In genomic region chr1:93033029-93033428, GRCh38 we compare ENCODE assay signal across 17 cellular contexts. TPM values are rescaled to one million over a fixed set of nuclear protein-coding genes. Genes with fewer than 3 reads are reported as not detected.
DNase-seq lines count a peak whose midpoint lies in the region; ATAC-seq, FAIRE-seq and TF ChIP-seq lines count a peak whose summit lies in the region.
"Had no signal": no experiment of that assay in that cellular context is flagged by ENCODE, and none has a peak within 500 bp of the region (broad histone marks: within the 10 kb centered on the region; RNA-seq: fewer than 3 reads in every experiment).

No MANE protein-coding gene starts in this region.

- DNase-seq in GM18507 (ENCODE audit: extremely low spot score, insufficient read length, low read depth): no peak
- DNase-seq in OCI-LY7 (ENCODE audit: low spot score): peak; percentile 94
- no peak for DNase-seq in neural progenitor cell (ENCODE audit: low spot score)
- no peak for DNase-seq in NCI-H1436 treated with DMSO at 0.1 percent for 48 hours (lab: John Stamatoyannopoulos, UW)
- no peak for DNase-seq in breast epithelium (ENCODE audit: low spot score in 2 of 2)
- no peak for DNase-seq in SW480 (ENCODE audit: low spot score)
- DNase-seq: activated CD4-positive, alpha-beta T cell treated with anti-CD3 and anti-CD28 coated beads for 48 hours; body of pancreas; effector memory CD4-positive, alpha-beta T cell; left lung; NCI-H1417 treated with DMSO at 0.1 percent for 48 hours; SK-N-SH; small intestine had no signal

- H3K27me3 ChIP-seq in neural progenitor cell (no peaks in the 10 kb centered on the region), breast epithelium (no peaks in the 10 kb centered on the region)
- H3K27me3 ChIP-seq: body of pancreas, left lung had no signal

- no peaks in the 10 kb centered on the region for H3K36me3 ChIP-seq in OCI-LY7 (ENCODE audit: insufficient read depth, low read length)
- H3K36me3 ChIP-seq in neural progenitor cell: no peaks in the 10 kb centered on the region
- H3K36me3 ChIP-seq in breast epithelium: no peaks in the 10 kb centered on the region
- H3K36me3 ChIP-seq: left lung, neutrophil, thoracic aorta had no signal

- H3K4me1 Mint-ChIP-seq in neural progenitor cell: no peaks in the 10 kb centered on the region

- no peaks in the 10 kb centered on the region for H3K36me3 Mint-ChIP-seq in neural progenitor cell

- no peak for TF ChIP-seq POLR2A in breast epithelium (IDR thresholded peaks at IDR 0.05)

- H3K4me3 Mint-ChIP-seq in neural progenitor cell: no peak overlapping the region
- H3K4me3 Mint-ChIP-seq: activated T-helper 17 cell treated with anti-CD3 and anti-CD28 coated beads, Interleukin-2, amount 50 U/mL, for 72 hours had no signal

- H4K20me1 ChIP-seq in OCI-LY7 (ENCODE audit: insufficient read depth, low read length) (no peaks in the 10 kb centered on the region), neural progenitor cell (ENCODE audit: low read depth) (no peaks in the 10 kb centered on the region)

- POLR2A ChIA-PET in OCI-LY7 (lab: Charles Lee): interaction anchor here (0.6 to 8.8 kb wide), 5 partner anchors 10 to 71 kb away, joined by 3 to 61 read pairs (median 5); no protein-coding TSS in a partner anchor

- no peaks in the 10 kb centered on the region for H3K9me2 ChIP-seq in OCI-LY7 (ENCODE audit: insufficient read depth, low read length)
- H3K9me2 ChIP-seq: SK-N-SH had no signal

- no peak overlapping the region for H3K9ac ChIP-seq in neural progenitor cell
- H3K9ac ChIP-seq: SK-N-SH had no signal

- H3K4me2 ChIP-seq in OCI-LY7 (ENCODE audit: low read length) (peak overlapping the region; percentile 93), neural progenitor cell (no peak overlapping the region)
- H3K4me2 ChIP-seq: SK-N-SH had no signal

- H3F3A ChIP-seq in neural progenitor cell (ENCODE audit: low read depth): no peaks in the 10 kb centered on the region

- CTCF ChIA-PET in OCI-LY7 (lab: Charles Lee; ENCODE audit: unreplicated experiment): interaction anchor here (1.1 to 2.9 kb wide), 2 partner anchors 29 to 46 kb away, joined by 3 to 10 read pairs; no protein-coding TSS in a partner anchor

- H3K9me3 Mint-ChIP-seq in neural progenitor cell: no peaks in the 10 kb centered on the region
- H3K9me3 Mint-ChIP-seq: activated T-helper 17 cell treated with anti-CD3 and anti-CD28 coated beads, Interleukin-2, amount 50 U/mL, for 72 hours had no signal

- BruUV-seq in OCI-LY7 (replicated peaks; lab: Mats Ljungman, UMichigan): no TSS peak

- H3K4me3 ChIP-seq in OCI-LY7 (ENCODE audit: low read depth, low read length, poor library complexity, severe bottlenecking): peak overlapping the region; percentile 59
- no peak overlapping the region for H3K4me3 ChIP-seq in neural progenitor cell
- no peak overlapping the region for H3K4me3 ChIP-seq in breast epithelium
- H3K4me3 ChIP-seq: body of pancreas, left lung, thoracic aorta had no signal

- ATAC-seq in HG03442 (IDR thresholded peaks at IDR 0.05; ENCODE audit: unreplicated experiment): peak; percentile 70
- ATAC-seq: body of pancreas had no signal

- peak overlapping the region; percentile 97 for H3K27ac ChIP-seq in OCI-LY7 (ENCODE audit: low read depth, low read length, poor library complexity, severe bottlenecking)
- H3K27ac ChIP-seq in neural progenitor cell: no peak overlapping the region
- no peak overlapping the region for H3K27ac ChIP-seq in breast epithelium
- H3K27ac ChIP-seq: body of pancreas, left lung, neutrophil, thoracic aorta had no signal

- H3K9me3 ChIP-seq in OCI-LY7 (ENCODE audit: low read length) (no peaks in the 10 kb centered on the region), neural progenitor cell (ENCODE audit: low read depth) (no peaks in the 10 kb centered on the region), breast epithelium (no peaks in the 10 kb centered on the region)
- H3K9me3 ChIP-seq: body of pancreas, left lung, neutrophil, SK-N-SH, thoracic aorta had no signal

- peaks cover 5% of the 10 kb centered on the region for H3K27me3 Mint-ChIP-seq in neural progenitor cell (ENCODE audit: insufficient read depth, low read depth)
- H3K27me3 Mint-ChIP-seq: activated T-helper 17 cell treated with anti-CD3 and anti-CD28 coated beads, Interleukin-2, amount 50 U/mL, for 72 hours had no signal

- H3K4me1 ChIP-seq in OCI-LY7 (ENCODE audit: insufficient read depth, low read length, poor library complexity, severe bottlenecking): peaks cover 94% of the 10 kb centered on the region
- H3K4me1 ChIP-seq in neural progenitor cell: no peaks in the 10 kb centered on the region
- no peaks in the 10 kb centered on the region for H3K4me1 ChIP-seq in breast epithelium
- H3K4me1 ChIP-seq: body of pancreas had no signal

- intact Hi-C loops in OCI-LY7 (cut with micrococcal nuclease; ENCODE audit: unreplicated experiment): loop anchor here (1.0 kb wide), 1 partner anchor 8 kb away; no protein-coding TSS in a partner anchor
- intact Hi-C loops in breast epithelium (cut with DNase I; ENCODE audit: low total_unique reads): no loop called here

- H2AFZ ChIP-seq in OCI-LY7 (ENCODE audit: low read length) (peak overlapping the region; percentile 63; the same call in 1 of the 2 replicates), neural progenitor cell (replicated peaks) (peak overlapping the region; percentile 26)

- H3K79me2 ChIP-seq in OCI-LY7 (ENCODE audit: insufficient read depth, low read depth, low read length) (no peaks in the 10 kb centered on the region), neural progenitor cell (ENCODE audit: low read depth) (no peaks in the 10 kb centered on the region)

- FAIRE-seq in GM18507 (lab: Jason Lieb, UNC): peak; percentile 80
- FAIRE-seq: small intestine had no signal

- no peak overlapping the region for H3K27ac Mint-ChIP-seq in neural progenitor cell
- H3K27ac Mint-ChIP-seq: activated T-helper 17 cell treated with anti-CD3 and anti-CD28 coated beads, Interleukin-2, amount 50 U/mL, for 72 hours had no signal

- TF ChIP-seq CTCF in OCI-LY7 (conservative IDR thresholded peaks at IDR 0.05; ENCODE audit: low read length): no peak
- no peak for TF ChIP-seq CTCF in neural progenitor cell (IDR thresholded peaks at IDR 0.05)
- TF ChIP-seq CTCF in breast epithelium (IDR thresholded peaks at IDR 0.05): no peak

RNA-seq across cellular contexts. Expression of gene MTF2, which starts 46.1 kb away (rescaled TPM):
- 48.1 and 51.7 TPM in 2 replicates for total RNA-seq in OCI-LY7 (2014; rRNA removed; shearing (Covaris generic))
- total RNA-seq in OCI-LY7 (2022): 112 and 120 TPM in 2 replicates
- total RNA-seq in neural progenitor cell (ENCODE audit: low replicate concordance): 118 and 149 TPM in 2 replicates
- 10 to 100 TPM; 11.0 to 37.9 (median 32.1) TPM for total RNA-seq in breast epithelium
